ENCODE assay signal across 1 cellular context in the genomic region with DNA sequence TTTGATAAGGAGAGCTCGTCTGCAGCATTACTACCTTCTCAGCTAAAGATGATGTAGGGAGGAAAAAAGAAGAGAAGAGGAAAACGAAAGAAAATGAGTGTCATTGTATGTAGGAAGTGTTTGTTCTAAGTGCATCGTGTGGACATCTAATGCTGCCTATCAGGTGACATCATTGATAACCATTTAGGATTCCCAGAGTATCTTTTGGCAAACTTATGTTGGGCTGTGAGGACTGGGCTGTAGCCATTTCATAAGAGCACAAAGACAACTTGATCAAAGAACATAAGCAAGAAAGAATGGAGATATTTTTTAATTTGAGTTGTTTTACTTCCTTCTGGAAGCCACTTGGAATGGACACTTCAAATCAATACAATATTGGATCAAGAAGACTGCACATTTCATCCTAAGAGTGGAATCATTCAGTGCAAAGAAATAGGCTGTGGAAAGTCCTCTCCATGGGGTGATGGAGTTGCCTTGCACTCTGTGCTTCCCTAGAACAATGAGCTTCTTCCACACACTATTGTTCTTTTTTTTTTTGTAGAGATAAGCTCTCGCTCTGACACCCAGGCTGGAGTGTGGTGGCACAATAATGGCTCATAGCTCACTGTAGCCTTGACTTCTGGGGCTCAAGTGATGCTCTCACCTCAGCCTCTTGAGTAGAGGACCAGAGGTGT.
TF ChIP-seq lines count a peak whose summit lies in the region.

No MANE protein-coding gene starts in this region.

TF ChIP-seq in IMR-90, 13 proteins besides CTCF, POLR2A, EP300 and RAD21 (continued from another document):
- TF ChIP-seq SMC3 (IDR thresholded peaks at IDR 0.05; ENCODE audit: low read depth, low read length) (no peak), BHLHE40 (IDR thresholded peaks at IDR 0.05; ENCODE audit: low read depth, low read length) (no peak), CHD1 (IDR thresholded peaks at IDR 0.05; ENCODE audit: low read depth, low read length) (no peak), MXI1 (IDR thresholded peaks at IDR 0.05; ENCODE audit: borderline replicate concordance, low read depth, low read length) (no peak), RFX5 (IDR thresholded peaks at IDR 0.05; ENCODE audit: low read depth, low read length) (no peak)
